13 cellular contexts compared by ENCODE assay signal in genomic region chr2:99403524-99403923, GRCh38.
DNase-seq lines count a peak whose midpoint lies in the region; ATAC-seq, FAIRE-seq and TF ChIP-seq lines count a peak whose summit lies in the region.
"Had no signal": no experiment of that assay in that cellular context is flagged by ENCODE, and none has a peak within 500 bp of the region (broad histone marks: within the 10 kb centered on the region; RNA-seq: fewer than 3 reads in every experiment).

No MANE protein-coding gene starts in this region.

- H3K27me3 ChIP-seq in K562 (ENCODE audit: control insufficient read depth in 2 of 2, insufficient read depth in 2 of 2, low read length in 2 of 2), result no peaks in the 10 kb centered on the region

- POLR2A ChIA-PET in A549 (lab: Yijun Ruan, JAX), result interaction anchor here (1.0 kb wide), 1 partner anchor 87 kb away, joined by 3 read pairs; the partner anchor contains the start of gene REV1
- POLR2A ChIA-PET in HEK293 (lab: Yijun Ruan, JAX), result interaction anchor here (0.6 to 1.4 kb wide), 3 partner anchors 66 to 788 kb away, joined by 3 to 5 read pairs (median 5); partner anchors contain the start of gene EIF5B
- POLR2A ChIA-PET in K562 (lab: Yijun Ruan, JAX), result interaction anchor here (1.1 to 1.2 kb wide), 2 partner anchors 9 to 10 kb away, joined by 3 to 4 read pairs; no protein-coding TSS in a partner anchor

- no peak overlapping the region for H3K9ac ChIP-seq in K562 (ENCODE audit: insufficient read depth in 1 of 2, low read depth in 2 of 2, low read length in 2 of 2)
- H3K9ac ChIP-seq: KMS-11 had no signal

- intact Hi-C loops in K562 (cut with micrococcal nuclease), result no loop called here

- ATAC-seq in A549, result peak; percentile 53 to 58; a peak in 3 of 6 replicates
- peak; percentile 29; the same call in 1 of the 3 replicates for ATAC-seq in K562

- TF ChIP-seq CTCF in A549 (IDR thresholded peaks at IDR 0.05) (no peak), HEK293 (tag by site-specific recombination; IDR thresholded peaks at IDR 0.05) (0 out of 2 replicates have a peak, but pooled peaks have one; percentile 19), K562 (IDR thresholded peaks at IDR 0.05 in 2 of 3, conservative IDR thresholded peaks at IDR 0.05 in 1 of 3; ENCODE audit: insufficient read depth in 2 of 3, low read depth in 1 of 3, low read length in 3 of 3) (0 out of 6 replicates have a peak, but pooled peaks of 1 of the 3 experiments have one; percentile 23)

- no TSS peak for BruUV-seq in K562 (replicated peaks; lab: Mats Ljungman, UMichigan)

- no peaks in the 10 kb centered on the region for H3K79me2 ChIP-seq in K562 (ENCODE audit: control insufficient read depth, insufficient read depth, low read length)

- no peak overlapping the region for H2AFZ ChIP-seq in K562 (ENCODE audit: low read depth, low read length)

- FAIRE-seq in A549 (lab: Jason Lieb, UNC) (no peak), K562 (lab: Jason Lieb, UNC) (peak; percentile 85)
- FAIRE-seq: keratinocyte had no signal

- TF ChIP-seq POLR2A in A549 (IDR thresholded peaks at IDR 0.05; ENCODE audit: low read length), result no peak
- TF ChIP-seq POLR2A in K562 (conservative IDR thresholded peaks at IDR 0.05), result peak; percentile 20; the same call in 1 of the 2 replicates

- H3K9me1 ChIP-seq in K562 (ENCODE audit: control insufficient read depth, insufficient read depth, low read length), result no peaks in the 10 kb centered on the region

- H3K4me2 ChIP-seq in A549 (no peak overlapping the region), K562 (ENCODE audit: insufficient read depth, low read length) (no peak overlapping the region)
- H3K4me2 ChIP-seq: KMS-11 had no signal

- H3K9me3 ChIP-seq in A549, result no peaks in the 10 kb centered on the region
- H3K9me3 ChIP-seq in HEK293 (ENCODE audit: control insufficient read depth, insufficient read depth, low read depth, low read length), result no peaks in the 10 kb centered on the region
- no peaks in the 10 kb centered on the region for H3K9me3 ChIP-seq in K562 (replicated peaks; ENCODE audit: control insufficient read depth, insufficient read depth, low read depth, low read length)

- TF ChIP-seq RAD21 in A549 (conservative IDR thresholded peaks at IDR 0.05 in 1 of 2, IDR thresholded peaks at IDR 0.05 in 1 of 2), result no peak
- no peak for TF ChIP-seq RAD21 in K562 (CRISPR knock-in tag; conservative IDR thresholded peaks at IDR 0.05 in 1 of 2, IDR thresholded peaks at IDR 0.05 in 1 of 2)

- H3K4me1 ChIP-seq in A549, result peaks cover 9% of the 10 kb centered on the region; the same call in 1 of the 3 replicates
- no peaks in the 10 kb centered on the region for H3K4me1 ChIP-seq in HEK293 (ENCODE audit: control insufficient read depth, insufficient read depth, low read length)
- no peaks in the 10 kb centered on the region for H3K4me1 ChIP-seq in K562 (replicated peaks in 1 of 2; ENCODE audit: control insufficient read depth in 2 of 2, insufficient read depth in 2 of 2, low read length in 2 of 2)

- no peak for TF ChIP-seq EP300 in A549 (IDR thresholded peaks at IDR 0.05)
- no peak for TF ChIP-seq EP300 in K562 (IDR thresholded peaks at IDR 0.05; ENCODE audit: low read length)

- in situ Hi-C loops in K562 (cut with MboI), result no loop called here

- H3K27ac ChIP-seq in A549, result no peak overlapping the region
- no peak overlapping the region for H3K27ac ChIP-seq in HEK293 (ENCODE audit: extremely low read depth, low read depth, low read length)
- H3K27ac ChIP-seq in K562 (ENCODE audit: extremely low read depth, low read depth, low read length), result no peak overlapping the region
- H3K27ac ChIP-seq: KMS-11 had no signal

- 76% methylated on average over 4 of the region's 4 CpGs for WGBS in A549 (ENCODE audit: missing lambda C conversion rate)
- 79% methylated on average over 4 of the region's 4 CpGs for WGBS in K562 (ENCODE audit: insufficient coverage, low coverage, missing lambda C conversion rate)

- no peak overlapping the region for H3K4me3 ChIP-seq in A549
- no peak overlapping the region for H3K4me3 ChIP-seq in HEK293 (ENCODE audit: low read depth, low read length)
- H3K4me3 ChIP-seq in K562, result no peak overlapping the region

- peaks cover 39 to 86% of the 10 kb centered on the region in 2 experiments for H3K36me3 ChIP-seq in HEK293 (ENCODE audit: control insufficient read depth in 2 of 2, insufficient read depth in 1 of 2, low read length in 2 of 2)
- peaks cover 96% of the 10 kb centered on the region for H3K36me3 ChIP-seq in K562 (ENCODE audit: control insufficient read depth, insufficient read depth, low read length)

- DNase-seq in A549 (ENCODE audit: low read depth in 1 of 2, low spot score in 1 of 2), result peak; percentile 3 to 13
- peak in 1 of 4 experiments; percentile 13 for DNase-seq in K562 (ENCODE audit: extremely low read depth in 1 of 4, low spot score in 3 of 4)
- DNase-seq in kidney tubule cell (ENCODE audit: low spot score), result peak; percentile 59
- no peak for DNase-seq in NCI-H82 (lab: John Stamatoyannopoulos, UW)
- DNase-seq in SW 1271 (lab: John Stamatoyannopoulos, UW), result no peak
- no peak for DNase-seq in OCI-M2 (lab: John Stamatoyannopoulos, UW; ENCODE audit: unreplicated experiment)
- DNase-seq in anterior cingulate cortex (lab: John Stamatoyannopoulos, UW), result no peak
- DNase-seq: activated CD8-positive, alpha-beta memory T cell treated with anti-CD3 and anti-CD28 coated beads for 24 hours; DMS153; substantia nigra had no signal

- CTCF ChIA-PET in A549 (lab: Yijun Ruan, JAX), result interaction anchor here (0.6 kb wide), 1 partner anchor 51 kb away, joined by 3 read pairs; no protein-coding TSS in a partner anchor
- CTCF ChIA-PET in HEK293 (lab: Yijun Ruan, JAX), result interaction anchor here (0.5 to 0.8 kb wide), 2 partner anchors 21 to 88 kb away, joined by 4 read pairs; no protein-coding TSS in a partner anchor
- CTCF ChIA-PET in K562 (lab: Yijun Ruan, JAX; ENCODE audit: low intra/inter-chr PET ratio), result no interaction called here

- no peaks in the 10 kb centered on the region for H4K20me1 ChIP-seq in K562 (replicated peaks; ENCODE audit: control insufficient read depth, insufficient read depth, low read length)

TF ChIP-seq in A549, 52 proteins besides CTCF, POLR2A, EP300 and RAD21:
- TF ChIP-seq MAFK (IDR thresholded peaks at IDR 0.05; ENCODE audit: partially characterized antibody) (no peak), FOSB (CRISPR knock-in tag; IDR thresholded peaks at IDR 0.05) (no peak)

TF ChIP-seq in HEK293, 187 proteins besides CTCF, POLR2A, EP300 and RAD21 (continues in another document):
- TF ChIP-seq ZNF692 (tag by site-specific recombination; IDR thresholded peaks at IDR 0.05), result no peak
- TF ChIP-seq ZNF571 (tag by site-specific recombination; IDR thresholded peaks at IDR 0.05), result no peak
- TF ChIP-seq ZNF521 (tag by site-specific recombination; IDR thresholded peaks at IDR 0.05), result no peak

TF ChIP-seq in K562, 482 proteins besides CTCF, POLR2A, EP300 and RAD21:
- TF ChIP-seq ZNF668 (CRISPR knock-in tag; IDR thresholded peaks at IDR 0.05) (no peak), ZNF707 (CRISPR knock-in tag; conservative IDR thresholded peaks at IDR 0.05) (0 out of 2 replicates have a peak, but pooled peaks have one; percentile 14), ATF1 (CRISPR knock-in tag; IDR thresholded peaks at IDR 0.05) (no peak), ATF1 (tag; IDR thresholded peaks at IDR 0.05) (no peak)
TF ChIP-seq in K562: peak in this region for 1.

Comparison
In these comparisons a context has a peak if more than half of its experiments do, and no peak if none do; other contexts are left out.
1. DNase-seq: peak in A549 (2 of 2) and kidney tubule cell (single experiment); none in NCI-H82 (single experiment), SW 1271 (0 of 2), OCI-M2 (single experiment) and anterior cingulate cortex (0 of 58).